8 cellular contexts compared by ENCODE assay signal in the genomic region with DNA sequence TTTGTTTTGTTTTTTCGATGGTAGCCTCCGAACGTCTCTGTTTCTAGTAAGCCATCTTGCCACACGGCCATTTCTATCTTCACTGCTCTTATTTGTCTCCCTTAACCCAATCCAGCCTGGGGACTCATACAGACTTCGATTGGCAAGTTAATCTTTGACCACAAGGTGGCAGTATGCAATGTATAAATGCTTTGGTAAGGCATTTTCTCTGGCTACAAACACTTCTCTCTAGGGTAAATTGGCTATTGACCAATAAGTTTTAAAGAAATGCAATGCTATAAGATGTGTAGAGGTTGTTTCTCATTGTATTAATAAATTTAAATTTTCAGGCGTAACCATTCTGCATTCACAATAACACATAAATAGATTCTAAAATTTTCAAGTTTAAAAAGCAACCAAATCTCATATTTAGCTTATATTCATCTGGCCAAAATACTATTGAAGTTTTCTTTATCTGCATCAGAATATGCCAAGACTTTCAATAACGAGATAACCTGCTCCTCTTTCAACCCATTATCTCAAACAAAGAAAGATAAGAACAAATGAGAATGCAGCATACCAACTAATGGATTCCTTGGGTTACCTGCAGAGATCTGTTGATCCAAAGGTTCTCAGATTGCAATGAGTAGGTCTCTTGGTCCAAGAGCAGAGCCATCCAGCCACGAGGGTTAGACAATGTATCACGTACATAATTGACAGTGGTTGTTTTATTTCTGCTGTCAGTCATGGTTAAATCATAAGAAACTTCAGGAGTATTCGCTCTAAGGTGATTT.
A peak's percentile ranks its signal among the peaks of the same experiment; 100 is the strongest.
DNase-seq lines count a peak whose midpoint lies in the region; ATAC-seq and TF ChIP-seq lines count a peak whose summit lies in the region.

No MANE protein-coding gene starts in this region.

- no peaks in the 10 kb centered on the region for H3K79me2 ChIP-seq in GM23338 (replicated peaks; ENCODE audit: insufficient read depth)

- no peak overlapping the region for H3K4me3 Mint-ChIP-seq in GM23338

- 0 out of 2 replicates have a peak, but pooled peaks cover 7% of the 10 kb centered on the region for H3K4me1 ChIP-seq in GM23338 (ENCODE audit: insufficient read depth)

- peaks cover 14% of the 10 kb centered on the region for H3K4me1 Mint-ChIP-seq in GM23338

- peak overlapping the region; percentile 19; the same call in 1 of the 2 replicates for H3K4me2 ChIP-seq in GM23338

- H3K36me3 ChIP-seq in GM23338 (ENCODE audit: insufficient read depth): no peaks in the 10 kb centered on the region; the same call in 1 of the 2 replicates

- H4K20me1 ChIP-seq in GM23338 (replicated peaks; ENCODE audit: insufficient read depth): no peaks in the 10 kb centered on the region

- peak overlapping the region; percentile 20 for H2AFZ ChIP-seq in GM23338

- H3K27me3 Mint-ChIP-seq in GM23338 (ENCODE audit: insufficient read depth, low read depth, poor library complexity): peaks cover 4% of the 10 kb centered on the region

- no peaks in the 10 kb centered on the region for H3K27me3 ChIP-seq in GM23338 (ENCODE audit: insufficient read depth)

- H3K36me3 Mint-ChIP-seq in GM23338 (ENCODE audit: low read depth): peaks cover 15% of the 10 kb centered on the region; the same call in 2 of the 3 replicates

- H3K4me3 ChIP-seq in GM23338 (no peak overlapping the region), foreskin fibroblast (ENCODE audit: low read depth in 1 of 2, low read length in 2 of 2) (no peak overlapping the region), retinal pigment epithelial cell (ENCODE audit: low read length) (no peak overlapping the region)

- TF ChIP-seq CTCF in GM23338 (conservative IDR thresholded peaks at IDR 0.05; ENCODE audit: low read depth in 2 of 2) (peak; percentile 82 to 97), foreskin fibroblast (IDR thresholded peaks at IDR 0.05; ENCODE audit: low read depth, low read length) (peak; percentile 53), retinal pigment epithelial cell (conservative IDR thresholded peaks at IDR 0.05; ENCODE audit: low read depth, low read length) (peak; percentile 70)

- DNase-seq in stimulated activated CD4-positive, alpha-beta T cell treated with anti-CD3 and anti-CD28 coated beads, Interleukin-15, amount 100 ng/mL, for 24 hours: peak; percentile 12
- DNase-seq in stimulated activated CD4-positive, alpha-beta T cell treated with anti-CD3 and anti-CD28 coated beads, Interleukin-12 subunit alpha, Interleukin-12 subunit beta, amount 100 ng/mL, for 4 hours: no peak
- peak; percentile 95 for DNase-seq in GM23338 (ENCODE audit: low spot score)
- peak; percentile 34 for DNase-seq in NCI-H1092 (lab: John Stamatoyannopoulos, UW)
- peak; percentile 66 for DNase-seq in SW480 (ENCODE audit: low spot score)
- DNase-seq in foreskin fibroblast: peak; percentile 1 to 25
- peak; percentile 27 for DNase-seq in retinal pigment epithelial cell (ENCODE audit: low read depth)
- no peak for DNase-seq in effector CD8-positive, alpha-beta T cell (lab: John Stamatoyannopoulos, UW)

- no peak overlapping the region; the same call in 1 of the 2 replicates for H3K27ac Mint-ChIP-seq in GM23338

- no peaks in the 10 kb centered on the region for H3K9me2 ChIP-seq in GM23338 (ENCODE audit: insufficient read depth)

- ATAC-seq in GM23338: peak; percentile 97

- peaks cover 22% of the 10 kb centered on the region for H3K9me3 Mint-ChIP-seq in GM23338

- H3F3A ChIP-seq in GM23338 (replicated peaks; ENCODE audit: low read depth): no peaks in the 10 kb centered on the region

- no peak overlapping the region for H3K27ac ChIP-seq in GM23338 (ENCODE audit: low read depth)

TF ChIP-seq in GM23338, 12 proteins besides CTCF, POLR2A, EP300 and RAD21 (continues in another document):
- no peak for TF ChIP-seq EZH2 (IDR thresholded peaks at IDR 0.05; ENCODE audit: low read depth, unreplicated experiment)
- TF ChIP-seq POLR2AphosphoS5 (IDR thresholded peaks at IDR 0.05; ENCODE audit: low read depth): no peak
- TF ChIP-seq, protein P1, sequence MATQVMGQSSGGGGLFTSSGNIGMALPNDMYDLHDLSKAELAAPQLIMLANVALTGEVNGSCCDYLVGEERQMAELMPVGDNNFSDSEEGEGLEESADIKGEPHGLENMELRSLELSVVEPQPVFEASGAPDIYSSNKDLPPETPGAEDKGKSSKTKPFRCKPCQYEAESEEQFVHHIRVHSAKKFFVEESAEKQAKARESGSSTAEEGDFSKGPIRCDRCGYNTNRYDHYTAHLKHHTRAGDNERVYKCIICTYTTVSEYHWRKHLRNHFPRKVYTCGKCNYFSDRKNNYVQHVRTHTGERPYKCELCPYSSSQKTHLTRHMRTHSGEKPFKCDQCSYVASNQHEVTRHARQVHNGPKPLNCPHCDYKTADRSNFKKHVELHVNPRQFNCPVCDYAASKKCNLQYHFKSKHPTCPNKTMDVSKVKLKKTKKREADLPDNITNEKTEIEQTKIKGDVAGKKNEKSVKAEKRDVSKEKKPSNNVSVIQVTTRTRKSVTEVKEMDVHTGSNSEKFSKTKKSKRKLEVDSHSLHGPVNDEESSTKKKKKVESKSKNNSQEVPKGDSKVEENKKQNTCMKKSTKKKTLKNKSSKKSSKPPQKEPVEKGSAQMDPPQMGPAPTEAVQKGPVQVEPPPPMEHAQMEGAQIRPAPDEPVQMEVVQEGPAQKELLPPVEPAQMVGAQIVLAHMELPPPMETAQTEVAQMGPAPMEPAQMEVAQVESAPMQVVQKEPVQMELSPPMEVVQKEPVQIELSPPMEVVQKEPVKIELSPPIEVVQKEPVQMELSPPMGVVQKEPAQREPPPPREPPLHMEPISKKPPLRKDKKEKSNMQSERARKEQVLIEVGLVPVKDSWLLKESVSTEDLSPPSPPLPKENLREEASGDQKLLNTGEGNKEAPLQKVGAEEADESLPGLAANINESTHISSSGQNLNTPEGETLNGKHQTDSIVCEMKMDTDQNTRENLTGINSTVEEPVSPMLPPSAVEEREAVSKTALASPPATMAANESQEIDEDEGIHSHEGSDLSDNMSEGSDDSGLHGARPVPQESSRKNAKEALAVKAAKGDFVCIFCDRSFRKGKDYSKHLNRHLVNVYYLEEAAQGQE (IDR thresholded peaks at IDR 0.05; ENCODE audit: unreplicated experiment): no peak
- TF ChIP-seq EZH2phosphoT487 (IDR thresholded peaks at IDR 0.05; ENCODE audit: unreplicated experiment): no peak
- no peak for TF ChIP-seq JUNB (IDR thresholded peaks at IDR 0.05; ENCODE audit: unreplicated experiment)
- no peak for TF ChIP-seq NANOG (IDR thresholded peaks at IDR 0.05; ENCODE audit: borderline replicate concordance)
- no peak for TF ChIP-seq STAT1 (IDR thresholded peaks at IDR 0.05; ENCODE audit: unreplicated experiment)
- TF ChIP-seq ZNF114 (CRISPR knock-in tag; IDR thresholded peaks at IDR 0.05): no peak

Comparison
In these comparisons a context has a peak if more than half of its experiments do, and no peak if none do; other contexts are left out.
1. DNase-seq: peak in stimulated activated CD4-positive, alpha-beta T cell treated with anti-CD3 and anti-CD28 coated beads, Interleukin-15, amount 100 ng/mL, for 24 hours (single experiment), GM23338 (single experiment), NCI-H1092 (single experiment), SW480 (single experiment), foreskin fibroblast (2 of 2) and retinal pigment epithelial cell (single experiment); none in stimulated activated CD4-positive, alpha-beta T cell treated with anti-CD3 and anti-CD28 coated beads, Interleukin-12 subunit alpha, Interleukin-12 subunit beta, amount 100 ng/mL, for 4 hours (single experiment) and effector CD8-positive, alpha-beta T cell (single experiment).
2. Peak in every context shown above with its lines, with median percentiles within 50 percentile points of each other: CTCF ChIP-seq.